ENCODE assay signal across 11 cellular contexts in genomic region chr1:167666416-167666815, GRCh38. TPM values are rescaled to one million over a fixed set of nuclear protein-coding genes. Genes with fewer than 3 reads are reported as not detected.
DNase-seq lines count a peak whose midpoint lies in the region; ATAC-seq and TF ChIP-seq lines count a peak whose summit lies in the region.
"Had no signal": no experiment of that assay in that cellular context is flagged by ENCODE, and none has a peak within 500 bp of the region (broad histone marks: within the 10 kb centered on the region; RNA-seq: fewer than 3 reads in every experiment).

No MANE protein-coding gene starts in this region.

- peaks cover 21% of the 10 kb centered on the region for H3K36me3 Mint-ChIP-seq in activated naive CD8-positive, alpha-beta T cell treated with anti-CD3 and anti-CD28 coated beads, Interleukin-2, amount 50 U/mL, for 24 hours (ENCODE audit: low read depth)

- H3K4me3 ChIP-seq in left ventricle myocardium inferior = no peak overlapping the region

- H3K4me1 ChIP-seq in left ventricle myocardium inferior = peaks cover 99% of the 10 kb centered on the region

- H3K27ac ChIP-seq in left ventricle myocardium inferior (replicated peaks) = peak overlapping the region; percentile 83

- H3K27me3 ChIP-seq in left ventricle myocardium inferior (ENCODE audit: low read depth) = no peaks in the 10 kb centered on the region

- intact Hi-C loops in cardiac septum (cut with DNase I) = loop anchor here (2.0 to 5.0 kb wide), 2 partner anchors 14 to 34 kb away; partner anchors contain the start of gene RCSD1
- intact Hi-C loops in Right ventricle myocardium inferior (cut with DNase I) = no loop called here
- intact Hi-C loops in left ventricle myocardium inferior (cut with micrococcal nuclease) = no loop called here

- H3K9me3 Mint-ChIP-seq in activated naive CD8-positive, alpha-beta T cell treated with anti-CD3 and anti-CD28 coated beads, Interleukin-2, amount 50 U/mL, for 24 hours = no peaks in the 10 kb centered on the region

- H3K9me3 ChIP-seq in left ventricle myocardium inferior (replicated peaks) = no peaks in the 10 kb centered on the region
- H3K9me3 ChIP-seq: SK-N-SH had no signal

- no peak for TF ChIP-seq CTCF in left ventricle myocardium inferior (IDR thresholded peaks at IDR 0.05; ENCODE audit: borderline replicate concordance)

- peak overlapping the region; percentile 52 for H3K27ac Mint-ChIP-seq in activated naive CD8-positive, alpha-beta T cell treated with anti-CD3 and anti-CD28 coated beads, Interleukin-2, amount 50 U/mL, for 24 hours

- H3K27me3 Mint-ChIP-seq in activated naive CD8-positive, alpha-beta T cell treated with anti-CD3 and anti-CD28 coated beads, Interleukin-2, amount 50 U/mL, for 24 hours = no peaks in the 10 kb centered on the region

- no peaks in the 10 kb centered on the region for H3K36me3 ChIP-seq in left ventricle myocardium inferior

- no peak for ATAC-seq in Right ventricle myocardium inferior
- ATAC-seq in activated naive CD8-positive, alpha-beta T cell treated with anti-CD3 and anti-CD28 coated beads, Interleukin-2, amount 50 U/mL, for 24 hours = no peak
- ATAC-seq: stimulated activated naive CD8-positive, alpha-beta T cell treated with anti-CD3 and anti-CD28 coated beads, Interleukin-15, Interleukin-2, amounts not matched to agents 100 U/mL and 50 U/mL, for 24 hours had no signal

- H3K4me3 Mint-ChIP-seq in activated naive CD8-positive, alpha-beta T cell treated with anti-CD3 and anti-CD28 coated beads, Interleukin-2, amount 50 U/mL, for 24 hours = no peak overlapping the region

- peaks cover 80% of the 10 kb centered on the region for H3K4me1 Mint-ChIP-seq in activated naive CD8-positive, alpha-beta T cell treated with anti-CD3 and anti-CD28 coated beads, Interleukin-2, amount 50 U/mL, for 24 hours

- DNase-seq in cardiac septum (ENCODE audit: low spot score) (peak; percentile 74), Right ventricle myocardium inferior (ENCODE audit: missing footprints) (no peak), left ventricle myocardium inferior (no peak), stromal cell of bone marrow (ENCODE audit: low read depth) (peak; percentile 72), NK-92 (lab: John Stamatoyannopoulos, UW; ENCODE audit: unreplicated experiment) (no peak), activated gamma-delta T cell (lab: John Stamatoyannopoulos, UW) (no peak), hypothalamus (lab: John Stamatoyannopoulos, UW) (no peak)
- DNase-seq in activated naive CD8-positive, alpha-beta T cell treated with anti-CD3 and anti-CD28 coated beads, Interleukin-2, amount 50 U/mL, for 24 hours = no peak
- DNase-seq: NCI-H446 treated with DMSO at 0.1 percent for 48 hours; SK-N-SH; stimulated activated naive CD8-positive, alpha-beta T cell treated with anti-CD3 and anti-CD28 coated beads, Interleukin-15, Interleukin-2, amounts not matched to agents 100 U/mL and 50 U/mL, for 24 hours had no signal

RNA-seq across cellular contexts. Expression of gene RCSD1, which starts 36.4 kb away (rescaled TPM):
- 32.7 TPM for total RNA-seq in cardiac septum
- 41.6 TPM for total RNA-seq in Right ventricle myocardium inferior
- total RNA-seq in left ventricle myocardium inferior = 42.7 TPM

RNA-seq across cellular contexts. Expression of gene MPZL1, which starts 55.4 kb away (rescaled TPM):
- total RNA-seq in cardiac septum (35.7 TPM), Right ventricle myocardium inferior (47.9 TPM), left ventricle myocardium inferior (28.9 TPM)

Comparison
In these comparisons a context has a peak if more than half of its experiments do, and no peak if none do; other contexts are left out.
1. DNase-seq: peak in cardiac septum (single experiment) and stromal cell of bone marrow (single experiment); none in Right ventricle myocardium inferior (single experiment), activated naive CD8-positive, alpha-beta T cell treated with anti-CD3 and anti-CD28 coated beads, Interleukin-2, amount 50 U/mL, for 24 hours (single experiment), left ventricle myocardium inferior (single experiment), NK-92 (single experiment), activated gamma-delta T cell (single experiment) and hypothalamus (0 of 51).